ENCODE assay signal across 21 cellular contexts in the genomic region with DNA sequence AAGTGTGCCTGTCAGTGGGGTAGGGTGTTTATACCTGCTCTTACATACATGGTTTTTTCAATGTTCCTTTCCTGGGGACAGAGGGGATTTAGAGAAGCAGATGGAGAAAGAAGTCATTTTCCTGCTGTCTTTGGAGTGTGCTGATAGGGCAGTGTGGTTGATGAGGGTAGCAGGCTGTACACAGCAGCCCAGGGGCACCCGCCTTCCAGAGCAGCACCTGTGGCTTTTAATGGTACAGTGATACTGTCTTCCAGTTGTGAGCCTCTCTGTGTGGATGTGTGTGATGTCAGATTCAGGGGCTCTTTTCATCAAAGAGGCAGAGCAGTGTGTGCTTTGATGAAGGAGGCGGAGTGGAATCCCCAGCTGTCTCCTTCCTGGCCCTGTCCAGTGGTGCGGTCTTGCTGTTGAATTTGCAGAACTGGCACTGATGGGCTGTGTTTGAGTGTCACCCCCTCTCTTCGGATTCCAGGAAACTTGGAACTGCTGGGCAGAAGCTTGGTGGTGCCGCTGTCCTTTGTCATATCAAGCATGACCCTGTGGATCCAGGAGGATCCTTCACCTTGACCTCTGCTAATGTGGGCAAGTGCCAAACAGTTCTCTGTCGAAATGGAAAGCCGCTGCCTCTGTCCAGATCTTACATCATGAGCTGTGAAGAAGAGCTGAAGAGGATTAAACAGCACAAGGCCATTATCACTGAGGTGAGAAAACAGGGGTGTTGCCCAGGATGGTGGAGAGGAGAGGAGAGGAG.
"Had no signal": no experiment of that assay in that cellular context is flagged by ENCODE, and none has a peak within 500 bp of the region (broad histone marks: within the 10 kb centered on the region; RNA-seq: fewer than 3 reads in every experiment).

No MANE protein-coding gene starts in this region.

- H3K9me3 Mint-ChIP-seq: activated naive CD4-positive, alpha-beta T cell treated with anti-CD3 and anti-CD28 coated beads, Interleukin-2, amount 50 U/mL, for 72 hours; activated T-helper 1 cell treated with anti-CD3 and anti-CD28 coated beads, Interleukin-12 subunit alpha, Interleukin-12 subunit beta, Interleukin-2, Interleukin-4 antibody, amounts not matched to agents 30 ng/mL and 10 ng/mL and 1 ng/mL, durations not matched to agents 14 hours and 24 hours and 36 hours; immature natural killer cell; naive B cell; neural crest cell had no signal

- H3K27me3 Mint-ChIP-seq: naive B cell had no signal

- H3K9me3 ChIP-seq: left lung, right lobe of liver, tibial nerve had no signal

- H3K27ac Mint-ChIP-seq: activated CD8-positive, alpha-beta T cell treated with anti-CD3 and anti-CD28 coated beads, Interleukin-2, amount 10 ng/mL, durations not matched to agents 7 days and 5 days; activated T-helper 1 cell treated with anti-CD3 and anti-CD28 coated beads, Interleukin-12 subunit alpha, Interleukin-12 subunit beta, Interleukin-2, Interleukin-4 antibody, amounts not matched to agents 30 ng/mL and 10 ng/mL and 1 ng/mL, durations not matched to agents 14 hours and 24 hours and 36 hours; immature natural killer cell had no signal

- ATAC-seq: activated CD8-positive, alpha-beta T cell treated with anti-CD3 and anti-CD28 coated beads, Interleukin-2, amount 10 ng/mL, durations not matched to agents 7 days and 5 days; activated naive CD4-positive, alpha-beta T cell treated with anti-CD3 and anti-CD28 coated beads, Interleukin-2, amount 50 U/mL, for 72 hours; left lung; right lobe of liver had no signal

- H3K27me3 ChIP-seq: hepatocyte, left lung, right lobe of liver, tibial nerve had no signal

- H3K4me3 ChIP-seq: hepatocyte, left lung, lung, right lobe of liver, tibial nerve had no signal

- H3K27ac ChIP-seq: hepatocyte, left lung, right lobe of liver, tibial nerve had no signal

- H3K4me3 Mint-ChIP-seq: activated CD8-positive, alpha-beta T cell treated with anti-CD3 and anti-CD28 coated beads, Interleukin-2, amount 10 ng/mL, durations not matched to agents 7 days and 5 days; activated T-helper 1 cell treated with anti-CD3 and anti-CD28 coated beads, Interleukin-12 subunit alpha, Interleukin-12 subunit beta, Interleukin-2, Interleukin-4 antibody, amounts not matched to agents 30 ng/mL and 10 ng/mL and 1 ng/mL, durations not matched to agents 14 hours and 24 hours and 36 hours; immature natural killer cell; naive B cell; neural crest cell had no signal

- H3K4me1 Mint-ChIP-seq: immature natural killer cell, naive B cell had no signal

- H3K36me3 Mint-ChIP-seq: activated naive CD4-positive, alpha-beta T cell treated with anti-CD3 and anti-CD28 coated beads, Interleukin-2, amount 50 U/mL, for 72 hours had no signal

- DNase-seq: activated CD4-positive, alpha-beta T cell treated with anti-CD3 and anti-CD28 coated beads for 1 hour; activated CD4-positive, alpha-beta T cell treated with anti-CD3 and anti-CD28 coated beads, Interleukin-2, amount 50 U/mL, for 1 hour; activated CD8-positive, alpha-beta T cell treated with anti-CD3 and anti-CD28 coated beads, Interleukin-2, amount 10 ng/mL, durations not matched to agents 7 days and 5 days; effector CD4-positive, alpha-beta T cell; foreskin melanocyte; immature natural killer cell; left lung; naive B cell; occipital lobe; right lobe of liver; small intestine; stimulated activated CD4-positive, alpha-beta T cell treated with anti-CD3 and anti-CD28 coated beads, Interleukin-15, amount 100 ng/mL, for 24 hours; stimulated activated CD8-positive, alpha-beta memory T cell treated with anti-CD3 and anti-CD28 coated beads, Interleukin-4, amount 100 ng/mL, for 48 hours; stimulated activated naive CD4-positive, alpha-beta T cell treated with Interleukin-2 at 50 U/mL for 16 hours; T-helper 9 cell had no signal
